ENCODE assay signal across 15 cellular contexts in the genomic region with DNA sequence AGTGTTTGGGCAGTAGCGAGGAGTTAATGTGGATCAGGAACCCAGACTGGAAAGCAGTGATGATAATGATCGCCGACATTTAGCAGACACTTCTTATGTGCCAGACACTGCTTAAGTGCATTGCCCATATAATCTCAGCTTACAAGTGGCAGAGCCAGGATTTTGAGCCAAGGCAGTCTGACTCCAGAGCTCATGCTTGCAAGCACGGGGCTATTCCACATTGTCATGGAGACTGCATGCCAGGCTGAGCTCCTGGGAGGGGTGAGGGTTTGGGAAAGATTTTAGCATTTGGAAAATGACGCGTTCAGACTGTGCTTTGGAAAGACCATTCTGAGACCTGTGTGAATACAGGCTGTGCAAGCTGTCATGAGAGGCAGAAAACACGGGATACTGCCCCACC.
A peak's percentile ranks its signal among the peaks of the same experiment; 100 is the strongest.
DNase-seq lines count a peak whose midpoint lies in the region; ATAC-seq, FAIRE-seq and TF ChIP-seq lines count a peak whose summit lies in the region.
"Had no signal": no experiment of that assay in that cellular context is flagged by ENCODE, and none has a peak within 500 bp of the region (broad histone marks: within the 10 kb centered on the region; RNA-seq: fewer than 3 reads in every experiment).

No MANE protein-coding gene starts in this region.

- H3K36me3 ChIP-seq in left ventricle myocardium inferior (no peaks in the 10 kb centered on the region), stomach (no peaks in the 10 kb centered on the region)

- no peaks in the 10 kb centered on the region for H3K4me1 Mint-ChIP-seq in stimulated activated effector memory CD8-positive, alpha-beta T cell treated with anti-CD3 and anti-CD28 coated beads, Interleukin-12 subunit alpha, Interleukin-12 subunit beta, amount 100 ng/mL, for 72 hours
- H3K4me1 Mint-ChIP-seq: stimulated activated naive B cell treated with anti-CD40 and anti-IgM and Interleukin-4, amounts not matched to agents 10 μg/mL and 1 μg/mL and 100 μg/mL, for 72 hours had no signal

- H3K27ac ChIP-seq in angular gyrus (ENCODE audit: low read depth, low read length), result peak overlapping the region; percentile 56
- peak overlapping the region; percentile 78 for H3K27ac ChIP-seq in left ventricle myocardium inferior (replicated peaks)
- peak overlapping the region in 3 of 5 donors; percentile 44 to 81 (median 52) for H3K27ac ChIP-seq in stomach
- H3K27ac ChIP-seq: body of pancreas, epithelial cell of prostate had no signal

- H3K4me1 ChIP-seq in left ventricle myocardium inferior (peaks cover 7% of the 10 kb centered on the region), stomach (no peaks in the 10 kb centered on the region)
- H3K4me1 ChIP-seq: body of pancreas had no signal

- 58 to 84% (median 80%) methylated on average over 7 of the region's 7 CpGs for WGBS in stomach, 5 donors

- H3K9me3 ChIP-seq in left ventricle myocardium inferior (replicated peaks), result no peaks in the 10 kb centered on the region
- no peaks in the 10 kb centered on the region for H3K9me3 ChIP-seq in stomach
- H3K9me3 ChIP-seq: body of pancreas had no signal

- intact Hi-C loops in left ventricle myocardium inferior (cut with micrococcal nuclease) (no loop called here), stomach (cut with DNase I; ENCODE audit: low total_unique reads) (no loop called here)

- ATAC-seq in stimulated activated effector memory CD8-positive, alpha-beta T cell treated with anti-CD3 and anti-CD28 coated beads, Interleukin-12 subunit alpha, Interleukin-12 subunit beta, amount 100 ng/mL, for 72 hours, result no peak
- ATAC-seq: body of pancreas; stimulated activated naive B cell treated with anti-CD40 and anti-IgM and Interleukin-4, amounts not matched to agents 10 μg/mL and 1 μg/mL and 100 μg/mL, for 72 hours had no signal

- no peak overlapping the region for H3K27ac Mint-ChIP-seq in stimulated activated effector memory CD8-positive, alpha-beta T cell treated with anti-CD3 and anti-CD28 coated beads, Interleukin-12 subunit alpha, Interleukin-12 subunit beta, amount 100 ng/mL, for 72 hours
- H3K27ac Mint-ChIP-seq: stimulated activated naive B cell treated with anti-CD40 and anti-IgM and Interleukin-4, amounts not matched to agents 10 μg/mL and 1 μg/mL and 100 μg/mL, for 72 hours had no signal

- H3K9me3 Mint-ChIP-seq in stimulated activated effector memory CD8-positive, alpha-beta T cell treated with anti-CD3 and anti-CD28 coated beads, Interleukin-12 subunit alpha, Interleukin-12 subunit beta, amount 100 ng/mL, for 72 hours, result no peaks in the 10 kb centered on the region
- H3K9me3 Mint-ChIP-seq: H9; stimulated activated naive B cell treated with anti-CD40 and anti-IgM and Interleukin-4, amounts not matched to agents 10 μg/mL and 1 μg/mL and 100 μg/mL, for 72 hours had no signal

- H3K36me3 Mint-ChIP-seq in stimulated activated effector memory CD8-positive, alpha-beta T cell treated with anti-CD3 and anti-CD28 coated beads, Interleukin-12 subunit alpha, Interleukin-12 subunit beta, amount 100 ng/mL, for 72 hours, result no peaks in the 10 kb centered on the region
- H3K36me3 Mint-ChIP-seq: stimulated activated naive B cell treated with anti-CD40 and anti-IgM and Interleukin-4, amounts not matched to agents 10 μg/mL and 1 μg/mL and 100 μg/mL, for 72 hours had no signal

- no peak for TF ChIP-seq CTCF in left ventricle myocardium inferior (IDR thresholded peaks at IDR 0.05; ENCODE audit: borderline replicate concordance)
- TF ChIP-seq CTCF in stomach (IDR thresholded peaks at IDR 0.05), result no peak

- H3K27me3 ChIP-seq in left ventricle myocardium inferior (ENCODE audit: low read depth) (no peaks in the 10 kb centered on the region), stomach (no peaks in the 10 kb centered on the region)
- H3K27me3 ChIP-seq: body of pancreas had no signal

- H3K4me3 Mint-ChIP-seq in stimulated activated effector memory CD8-positive, alpha-beta T cell treated with anti-CD3 and anti-CD28 coated beads, Interleukin-12 subunit alpha, Interleukin-12 subunit beta, amount 100 ng/mL, for 72 hours, result no peak overlapping the region
- H3K4me3 Mint-ChIP-seq: H9; stimulated activated naive B cell treated with anti-CD40 and anti-IgM and Interleukin-4, amounts not matched to agents 10 μg/mL and 1 μg/mL and 100 μg/mL, for 72 hours had no signal

- TF ChIP-seq POLR2A in stomach (IDR thresholded peaks at IDR 0.05), result no peak

- no peak for DNase-seq in HTR-8/SVneo (ENCODE audit: insufficient read length, low spot score)
- peak; percentile 25 for DNase-seq in left ventricle myocardium inferior
- no peak for DNase-seq in stomach
- DNase-seq in SKM-1 (lab: John Stamatoyannopoulos, UW; ENCODE audit: unreplicated experiment), result no peak
- no peak for DNase-seq in frontal cortex (ENCODE audit: low spot score in 2 of 2)
- DNase-seq in stimulated activated effector memory CD8-positive, alpha-beta T cell treated with anti-CD3 and anti-CD28 coated beads, Interleukin-12 subunit alpha, Interleukin-12 subunit beta, amount 100 ng/mL, for 72 hours (ENCODE audit: low spot score in 2 of 2), result no peak
- DNase-seq: body of pancreas; COR-L47; H9; KBM-7; NCI-H2171; stimulated activated CD4-positive, alpha-beta T cell treated with anti-CD3 and anti-CD28 coated beads, Interleukin-2, amount 100 ng/mL, for 24 hours; stimulated activated naive B cell treated with anti-CD40 and anti-IgM and Interleukin-4, amounts not matched to agents 10 μg/mL and 1 μg/mL and 100 μg/mL, for 72 hours had no signal

- TF ChIP-seq EP300 in stomach (IDR thresholded peaks at IDR 0.05), result peak; percentile 58

- H3K4me3 ChIP-seq in left ventricle myocardium inferior, result peak overlapping the region; percentile 11
- no peak overlapping the region for H3K4me3 ChIP-seq in stomach
- H3K4me3 ChIP-seq: body of pancreas had no signal

- FAIRE-seq in HTR-8/SVneo (lab: Jason Lieb, UNC) (peak; percentile 13), frontal cortex (lab: Jason Lieb, UNC) (no peak)
